ENCODE assay signal across 8 cellular contexts in genomic region chr6:169724554-169725269, GRCh38. TPM values are rescaled to one million over a fixed set of nuclear protein-coding genes. Genes with fewer than 3 reads are reported as not detected.
DNase-seq lines count a peak whose midpoint lies in the region; ATAC-seq and TF ChIP-seq lines count a peak whose summit lies in the region.

No MANE protein-coding gene starts in this region.

- ATAC-seq in HG03457 (IDR thresholded peaks at IDR 0.05; ENCODE audit: unreplicated experiment), result peak; percentile 35

- H3K27me3 ChIP-seq in ovary, result no peaks in the 10 kb centered on the region

- TF ChIP-seq EP300 in ovary (IDR thresholded peaks at IDR 0.05), result no peak

- intact Hi-C loops in CD14-positive monocyte (cut with micrococcal nuclease), result no loop called here
- intact Hi-C loops in ovary (cut with DNase I), result loop anchor here in 1 of 4 donors (10.0 kb wide), 1 partner anchor 490 kb away; no protein-coding TSS in a partner anchor

- H3K27ac ChIP-seq in ovary, result peak overlapping the region; percentile 86 to 96

- H3K36me3 ChIP-seq in ovary, result no peaks in the 10 kb centered on the region

- H3K4me3 ChIP-seq in ovary, result peak overlapping the region; percentile 69

- TF ChIP-seq CTCF in CD14-positive monocyte (IDR thresholded peaks at IDR 0.05) (no peak), glutamatergic neuron (IDR thresholded peaks at IDR 0.05; ENCODE audit: partially characterized antibody, unreplicated experiment) (no peak), ovary (IDR thresholded peaks at IDR 0.05) (no peak), type B pancreatic cell (conservative IDR thresholded peaks at IDR 0.05) (no peak)

- H3K4me3 Mint-ChIP-seq in CD14-positive monocyte (peak overlapping the region; percentile 87 to 90), glutamatergic neuron (ENCODE audit: unreplicated experiment) (peak overlapping the region; percentile 89), type B pancreatic cell (peak overlapping the region; percentile 93)

- 1% methylated on average over 23 to 85 of the region's 88 CpGs for WGBS in ovary, 3 donors

- H3K4me1 ChIP-seq in ovary (ENCODE audit: insufficient read depth), result peaks cover 3% of the 10 kb centered on the region

- H3K36me3 Mint-ChIP-seq in CD14-positive monocyte (peaks cover 5 to 11% of the 10 kb centered on the region in 2 donors), glutamatergic neuron (ENCODE audit: unreplicated experiment) (no peaks in the 10 kb centered on the region), type B pancreatic cell (peaks cover 5% of the 10 kb centered on the region)

- H3K4me1 Mint-ChIP-seq in CD14-positive monocyte, result peaks cover 33% of the 10 kb centered on the region
- peaks cover 5% of the 10 kb centered on the region for H3K4me1 Mint-ChIP-seq in glutamatergic neuron (ENCODE audit: low read depth, unreplicated experiment)
- peaks cover 30% of the 10 kb centered on the region for H3K4me1 Mint-ChIP-seq in type B pancreatic cell (ENCODE audit: unreplicated experiment)

- H3K9me3 ChIP-seq in ovary, result no peaks in the 10 kb centered on the region

- H3K27me3 Mint-ChIP-seq in CD14-positive monocyte (ENCODE audit: low read depth in 3 of 3) (peaks cover 0 to 12% (median 5%) of the 10 kb centered on the region in 3 donors), glutamatergic neuron (ENCODE audit: unreplicated experiment) (peaks cover 11% of the 10 kb centered on the region), type B pancreatic cell (peaks cover 3% of the 10 kb centered on the region)

- H3K9me3 Mint-ChIP-seq in CD14-positive monocyte (peaks cover 0 to 2% (median 0%) of the 10 kb centered on the region in 7 donors), glutamatergic neuron (ENCODE audit: unreplicated experiment) (peaks cover 14% of the 10 kb centered on the region), type B pancreatic cell (no peaks in the 10 kb centered on the region)

- no peak for TF ChIP-seq POLR2A in ovary (IDR thresholded peaks at IDR 0.05)

- peak; percentile 50 for DNase-seq in CD14-positive monocyte (ENCODE audit: low spot score)
- peak; percentile 27 for DNase-seq in GM19240 (ENCODE audit: insufficient read length, low spot score)
- peak; percentile 37 for DNase-seq in SHP77 treated with DMSO at 0.1 percent for 48 hours (lab: John Stamatoyannopoulos, UW)
- DNase-seq in activated naive CD4-positive, alpha-beta T cell treated with anti-CD3 and anti-CD28 coated beads, Interleukin-2, amount 50 U/mL, for 16 hours, result peak; percentile 80
- DNase-seq in glutamatergic neuron, result peak; percentile 93
- peak; percentile 60 to 83 (median 77) for DNase-seq in ovary
- peak; percentile 88 for DNase-seq in type B pancreatic cell (ENCODE audit: extremely low spot score, unreplicated experiment)

- H3K27ac Mint-ChIP-seq in CD14-positive monocyte (peak overlapping the region in 6 of 7 donors; percentile 77 to 94 (median 88)), glutamatergic neuron (ENCODE audit: unreplicated experiment) (peak overlapping the region; percentile 80), type B pancreatic cell (peak overlapping the region; percentile 96)

RNA-seq across cellular contexts. Expression of gene PHF10, which starts 0.4 kb away (rescaled TPM):
- polyA plus RNA-seq in CD14-positive monocyte (1 to 10 TPM; 7.3 to 8.1 TPM), ovary (100 to 1,000 TPM in 1 of 2 donors, 10 to 100 TPM in 1; 37.9 to 102 TPM)
- total RNA-seq in glutamatergic neuron (ENCODE audit: unreplicated experiment) (21.2 TPM), ovary (10 to 100 TPM; 59.3 to 94.1 (median 70.0) TPM), type B pancreatic cell (ENCODE audit: low replicate concordance) (44.5 and 59.9 TPM in 2 replicates)

RNA-seq across cellular contexts. Expression of gene C6orf120, which starts 22.8 kb away (rescaled TPM):
- polyA plus RNA-seq in CD14-positive monocyte (10 to 100 TPM; 28.5 to 31.4 TPM), ovary (10 to 100 TPM; 13.3 to 16.6 TPM)
- total RNA-seq in glutamatergic neuron (ENCODE audit: unreplicated experiment) (29.7 TPM), ovary (10 to 100 TPM; 22.9 to 32.7 (median 27.9) TPM), type B pancreatic cell (ENCODE audit: low replicate concordance) (30.4 and 30.8 TPM in 2 replicates)

RNA-seq across cellular contexts. Expression of gene WDR27, which starts 22.9 kb away (rescaled TPM):
- 1 to 10 TPM in 1 of 2 donors, under 1 TPM in 1; 0.95 to 2.0 TPM for polyA plus RNA-seq in CD14-positive monocyte
- total RNA-seq in glutamatergic neuron (ENCODE audit: unreplicated experiment), result 64.8 TPM
- 10 to 100 TPM; 35.1 to 53.4 (median 40.7) TPM for total RNA-seq in ovary
- 10 to 100 TPM; 16.6 to 23.0 TPM for polyA plus RNA-seq in ovary
- 61.2 and 112 TPM in 2 replicates for total RNA-seq in type B pancreatic cell (ENCODE audit: low replicate concordance)

RNA-seq across cellular contexts. Expression of gene DYNLT2, which starts 26.7 kb away (rescaled TPM):
- polyA plus RNA-seq in CD14-positive monocyte, result under 1 TPM; 0.19 to 0.86 TPM
- total RNA-seq in glutamatergic neuron (ENCODE audit: unreplicated experiment), result 1.7 TPM
- 1 to 10 TPM; 2.0 to 4.6 (median 3.1) TPM for total RNA-seq in ovary
- 1 to 10 TPM; 1.7 to 2.9 TPM for polyA plus RNA-seq in ovary
- total RNA-seq in type B pancreatic cell (ENCODE audit: low replicate concordance), result 2.1 and 2.6 TPM in 2 replicates

RNA-seq across cellular contexts. Expression of gene ERMARD, which starts 26.7 kb away (rescaled TPM):
- polyA plus RNA-seq in CD14-positive monocyte, result 10 to 100 TPM; 10.6 to 11.2 TPM
- total RNA-seq in glutamatergic neuron (ENCODE audit: unreplicated experiment), result 15.2 TPM
- 10 to 100 TPM; 15.9 to 38.0 (median 27.0) TPM for total RNA-seq in ovary
- 10 to 100 TPM; 19.4 to 31.7 TPM for polyA plus RNA-seq in ovary
- total RNA-seq in type B pancreatic cell (ENCODE audit: low replicate concordance), result 18.6 and 32.1 TPM in 2 replicates

Comparison
In these comparisons a context has a peak if more than half of its experiments do, and no peak if none do; other contexts are left out.
1. Peak in every context shown above with its lines: DNase-seq, ATAC-seq, H3K4me3 ChIP-seq and H3K27ac ChIP-seq.
2. DNase-seq: peak in every context shown above with its lines; median percentile 93 in glutamatergic neuron; 88 in type B pancreatic cell; 80 in activated naive CD4-positive, alpha-beta T cell treated with anti-CD3 and anti-CD28 coated beads, Interleukin-2, amount 50 U/mL, for 16 hours; 77 in ovary; 50 in CD14-positive monocyte; 37 in SHP77 treated with DMSO at 0.1 percent for 48 hours; 27 in GM19240.